ENCODE assay signal across 13 cellular contexts in the genomic region with DNA sequence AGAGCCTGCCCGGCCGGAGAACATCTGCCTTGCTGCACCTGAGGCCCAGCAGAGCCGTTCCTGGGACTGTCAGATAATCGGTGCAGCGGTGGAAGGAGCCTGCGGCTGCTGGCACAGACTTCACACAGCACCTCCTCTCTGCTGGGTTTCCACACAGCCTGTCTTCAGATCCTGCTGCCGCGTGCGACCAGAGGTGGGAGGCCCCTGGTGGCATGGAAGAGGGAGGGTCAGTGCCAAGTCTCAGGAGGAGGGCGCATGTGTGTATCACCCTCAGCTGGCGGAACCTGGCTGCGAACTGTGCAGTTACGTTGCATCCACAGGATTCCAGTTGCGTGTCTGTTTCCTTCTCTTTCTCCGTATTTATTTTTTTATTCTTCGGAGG. TPM values are rescaled to one million over a fixed set of nuclear protein-coding genes. Genes with fewer than 3 reads are reported as not detected.
DNase-seq lines count a peak whose midpoint lies in the region; ATAC-seq and TF ChIP-seq lines count a peak whose summit lies in the region.
"Had no signal": no experiment of that assay in that cellular context is flagged by ENCODE, and none has a peak within 500 bp of the region (broad histone marks: within the 10 kb centered on the region; RNA-seq: fewer than 3 reads in every experiment).

No MANE protein-coding gene starts in this region.

- no peaks in the 10 kb centered on the region for H3K27me3 ChIP-seq in brain microvascular endothelial cell (replicated peaks)
- H3K27me3 ChIP-seq: cardiac muscle cell, tibial nerve had no signal

- ATAC-seq in GM18907 (IDR thresholded peaks at IDR 0.05; ENCODE audit: unreplicated experiment), result no peak
- ATAC-seq: A549, mucosa of descending colon had no signal

- H3K27ac Mint-ChIP-seq in IgD-negative memory B cell (peak overlapping the region in 2 of 3 donors; percentile 81 to 85), nephron (no peak overlapping the region), mesothelial cell of epicardium (no peak overlapping the region)
- no peak overlapping the region for H3K27ac Mint-ChIP-seq in activated T-helper 1 cell treated with anti-CD3 and anti-CD28 coated beads, Interleukin-12 subunit alpha, Interleukin-12 subunit beta, Interleukin-2, Interleukin-4 antibody, amounts not matched to agents 30 ng/mL and 10 ng/mL and 1 ng/mL, durations not matched to agents 14 hours and 24 hours and 36 hours

- H3K36me3 ChIP-seq in brain microvascular endothelial cell (replicated peaks), result no peaks in the 10 kb centered on the region
- H3K36me3 ChIP-seq: cardiac muscle cell, tibial nerve had no signal

- no peak overlapping the region for H3K27ac ChIP-seq in brain microvascular endothelial cell
- H3K27ac ChIP-seq: A549, cardiac muscle cell, tibial nerve had no signal

- no peak for TF ChIP-seq CTCF in nephron (IDR thresholded peaks at IDR 0.05; ENCODE audit: unreplicated experiment in 3 of 3)
- no peak for TF ChIP-seq CTCF in mesothelial cell of epicardium (IDR thresholded peaks at IDR 0.05; ENCODE audit: unreplicated experiment)
- TF ChIP-seq CTCF in brain microvascular endothelial cell (IDR thresholded peaks at IDR 0.05; ENCODE audit: low read depth, low read length, missing control alignments), result no peak

- in situ Hi-C loops in brain microvascular endothelial cell (cut with HindIII; ENCODE audit: low pct_ligation_motif_present, low sequenced_read_pairs), result no loop called here

- H3K4me3 ChIP-seq in brain microvascular endothelial cell (ENCODE audit: low read depth, low read length), result no peak overlapping the region
- H3K4me3 ChIP-seq: A549, cardiac muscle cell, mucosa of descending colon, tibial nerve had no signal

- no peaks in the 10 kb centered on the region for H3K27me3 Mint-ChIP-seq in IgD-negative memory B cell
- H3K27me3 Mint-ChIP-seq in activated T-helper 1 cell treated with anti-CD3 and anti-CD28 coated beads, Interleukin-12 subunit alpha, Interleukin-12 subunit beta, Interleukin-2, Interleukin-4 antibody, amounts not matched to agents 30 ng/mL and 10 ng/mL and 1 ng/mL, durations not matched to agents 14 hours and 24 hours and 36 hours (ENCODE audit: insufficient read depth), result peaks cover 3% of the 10 kb centered on the region
- peaks cover 3% of the 10 kb centered on the region for H3K27me3 Mint-ChIP-seq in nephron (ENCODE audit: low read depth)
- no peaks in the 10 kb centered on the region for H3K27me3 Mint-ChIP-seq in mesothelial cell of epicardium (ENCODE audit: low read depth)

- H3K36me3 Mint-ChIP-seq in IgD-negative memory B cell (peaks cover 3% of the 10 kb centered on the region), nephron (ENCODE audit: low read depth) (peaks cover 16% of the 10 kb centered on the region), mesothelial cell of epicardium (peaks cover 5% of the 10 kb centered on the region)
- H3K36me3 Mint-ChIP-seq in activated T-helper 1 cell treated with anti-CD3 and anti-CD28 coated beads, Interleukin-12 subunit alpha, Interleukin-12 subunit beta, Interleukin-2, Interleukin-4 antibody, amounts not matched to agents 30 ng/mL and 10 ng/mL and 1 ng/mL, durations not matched to agents 14 hours and 24 hours and 36 hours (ENCODE audit: low read depth), result peaks cover 19% of the 10 kb centered on the region

- peaks cover 46 to 65% (median 59%) of the 10 kb centered on the region in 3 donors for H3K4me1 Mint-ChIP-seq in IgD-negative memory B cell
- peaks cover 38% of the 10 kb centered on the region for H3K4me1 Mint-ChIP-seq in activated T-helper 1 cell treated with anti-CD3 and anti-CD28 coated beads, Interleukin-12 subunit alpha, Interleukin-12 subunit beta, Interleukin-2, Interleukin-4 antibody, amounts not matched to agents 30 ng/mL and 10 ng/mL and 1 ng/mL, durations not matched to agents 14 hours and 24 hours and 36 hours (ENCODE audit: low read depth)
- peaks cover 57% of the 10 kb centered on the region for H3K4me1 Mint-ChIP-seq in nephron
- peaks cover 14% of the 10 kb centered on the region for H3K4me1 Mint-ChIP-seq in mesothelial cell of epicardium

- DNase-seq in NCI-H2227 (lab: John Stamatoyannopoulos, UW; ENCODE audit: unreplicated experiment) (peak; percentile 31), NCI-H2227 treated with DMSO at 0.1 percent for 48 hours (lab: John Stamatoyannopoulos, UW) (no peak), mesothelial cell of epicardium (ENCODE audit: low spot score in 2 of 2, unreplicated experiment in 2 of 2) (no peak), brain microvascular endothelial cell (no peak)
- DNase-seq in activated T-helper 1 cell treated with anti-CD3 and anti-CD28 coated beads, Interleukin-12 subunit alpha, Interleukin-12 subunit beta, Interleukin-2, Interleukin-4 antibody, amounts not matched to agents 30 ng/mL and 10 ng/mL and 1 ng/mL, durations not matched to agents 14 hours and 24 hours and 36 hours (ENCODE audit: low spot score), result no peak
- DNase-seq: GOT3 had no signal

- H3K9me3 Mint-ChIP-seq in IgD-negative memory B cell (no peaks in the 10 kb centered on the region), nephron (no peaks in the 10 kb centered on the region), mesothelial cell of epicardium (no peaks in the 10 kb centered on the region)
- no peaks in the 10 kb centered on the region for H3K9me3 Mint-ChIP-seq in activated T-helper 1 cell treated with anti-CD3 and anti-CD28 coated beads, Interleukin-12 subunit alpha, Interleukin-12 subunit beta, Interleukin-2, Interleukin-4 antibody, amounts not matched to agents 30 ng/mL and 10 ng/mL and 1 ng/mL, durations not matched to agents 14 hours and 24 hours and 36 hours

- intact Hi-C loops in activated T-helper 1 cell treated with anti-CD3 and anti-CD28 coated beads, Interleukin-12 subunit alpha, Interleukin-12 subunit beta, Interleukin-2, Interleukin-4 antibody, amounts not matched to agents 30 ng/mL and 10 ng/mL and 1 ng/mL, durations not matched to agents 14 hours and 24 hours and 36 hours (cut with micrococcal nuclease), result no loop called here

- peak overlapping the region; percentile 77 to 94 (median 92) for H3K4me3 Mint-ChIP-seq in IgD-negative memory B cell
- peak overlapping the region; percentile 19 for H3K4me3 Mint-ChIP-seq in activated T-helper 1 cell treated with anti-CD3 and anti-CD28 coated beads, Interleukin-12 subunit alpha, Interleukin-12 subunit beta, Interleukin-2, Interleukin-4 antibody, amounts not matched to agents 30 ng/mL and 10 ng/mL and 1 ng/mL, durations not matched to agents 14 hours and 24 hours and 36 hours
- H3K4me3 Mint-ChIP-seq in nephron, result peak overlapping the region; percentile 21 to 93 (median 89)
- H3K4me3 Mint-ChIP-seq in mesothelial cell of epicardium, result no peak overlapping the region

RNA-seq across cellular contexts. Expression of gene CDK5R1, which starts 3.3 kb away (rescaled TPM):
- polyA plus RNA-seq in IgD-negative memory B cell, result 3.8 TPM
- 6.1 and 7.1 TPM in 2 replicates for total RNA-seq in activated T-helper 1 cell treated with anti-CD3 and anti-CD28 coated beads, Interleukin-12 subunit alpha, Interleukin-12 subunit beta, Interleukin-2, Interleukin-4 antibody, amounts not matched to agents 30 ng/mL and 10 ng/mL and 1 ng/mL, durations not matched to agents 14 hours and 24 hours and 36 hours
- total RNA-seq in mesothelial cell of epicardium, result 4.5 to 4.8 TPM (median 4.6 TPM) in 3 replicates

RNA-seq across cellular contexts. Expression of gene PSMD11, which starts 45.8 kb away (rescaled TPM):
- 126 TPM for polyA plus RNA-seq in IgD-negative memory B cell
- 190 and 198 TPM in 2 replicates for total RNA-seq in activated T-helper 1 cell treated with anti-CD3 and anti-CD28 coated beads, Interleukin-12 subunit alpha, Interleukin-12 subunit beta, Interleukin-2, Interleukin-4 antibody, amounts not matched to agents 30 ng/mL and 10 ng/mL and 1 ng/mL, durations not matched to agents 14 hours and 24 hours and 36 hours
- total RNA-seq in mesothelial cell of epicardium, result 90.5 to 95.0 TPM (median 94.9 TPM) in 3 replicates

Comparison
In these comparisons a context has a peak if more than half of its experiments do, and no peak if none do; other contexts are left out.
1. H3K27ac Mint-ChIP-seq: peak in IgD-negative memory B cell (2 of 3); none in activated T-helper 1 cell treated with anti-CD3 and anti-CD28 coated beads, Interleukin-12 subunit alpha, Interleukin-12 subunit beta, Interleukin-2, Interleukin-4 antibody, amounts not matched to agents 30 ng/mL and 10 ng/mL and 1 ng/mL, durations not matched to agents 14 hours and 24 hours and 36 hours (single experiment), nephron (0 of 3) and mesothelial cell of epicardium (single experiment).